Comparison of ENCODE assay signal across 14 cellular contexts in the genomic region with DNA sequence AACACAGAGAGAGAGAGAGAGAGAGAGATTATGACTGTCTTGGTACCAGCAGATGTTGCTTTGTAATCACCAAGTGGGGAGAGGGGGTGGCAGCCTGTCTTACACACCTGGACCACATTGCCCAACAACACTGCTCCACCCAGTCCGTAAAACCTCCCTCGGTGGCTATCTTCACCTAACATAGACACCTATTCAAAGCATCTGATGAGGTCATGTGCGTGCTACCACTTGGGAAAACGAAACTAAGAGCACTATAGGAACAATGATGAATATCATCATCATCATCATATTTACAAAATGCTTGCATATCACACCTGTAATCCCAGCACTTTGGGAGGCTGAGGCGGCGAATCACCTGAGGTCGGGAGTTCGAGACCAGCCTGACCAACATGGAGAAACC. TPM values are rescaled to one million over a fixed set of nuclear protein-coding genes. Genes with fewer than 3 reads are reported as not detected.
DNase-seq lines count a peak whose midpoint lies in the region; ATAC-seq and TF ChIP-seq lines count a peak whose summit lies in the region.
"Had no signal": no experiment of that assay in that cellular context is flagged by ENCODE, and none has a peak within 500 bp of the region (broad histone marks: within the 10 kb centered on the region; RNA-seq: fewer than 3 reads in every experiment).

No MANE protein-coding gene starts in this region.

- TF ChIP-seq POLR2A in GM18505 (IDR thresholded peaks at IDR 0.05; ENCODE audit: borderline replicate concordance, extremely low read depth, insufficient read depth, insufficient read length) = no peak

- DNase-seq in COLO668 (lab: John Stamatoyannopoulos, UW; ENCODE audit: unreplicated experiment) (peak; percentile 5), HT-29 (ENCODE audit: low spot score) (peak; percentile 36), SW480 (ENCODE audit: low spot score) (peak; percentile 71), posterior vena cava (ENCODE audit: low spot score) (peak; percentile 10)
- DNase-seq: BE2C; CD4-positive, alpha-beta memory T cell; COR-L47; DMS153; GF-D8; GM23248; H7 had no signal

- no peak for ATAC-seq in GM18498 (IDR thresholded peaks at IDR 0.05; ENCODE audit: unreplicated experiment)
- no peak for ATAC-seq in GM18505 (IDR thresholded peaks at IDR 0.05; ENCODE audit: unreplicated experiment)
- ATAC-seq: A549 had no signal

- intact Hi-C loops in posterior vena cava (cut with DNase I) = no loop called here

RNA-seq across cellular contexts. Expression of gene SALL4, which starts 24.1 kb away (rescaled TPM):
- total RNA-seq in HT-29 (2014; rRNA removed; shearing (Covaris generic)) = 2.7 and 3.4 TPM in 2 replicates
- under 1 TPM in 1 of 2 donors, not detected in 1; 0.19 TPM for total RNA-seq in posterior vena cava
- total RNA-seq: GM23248 had no signal

RNA-seq across cellular contexts. Expression of gene ATP9A, which starts 58.2 kb away (rescaled TPM):
- 55.1 and 70.3 TPM in 2 replicates for total RNA-seq in HT-29 (2014; rRNA removed; shearing (Covaris generic))
- total RNA-seq in posterior vena cava = 10 to 100 TPM; 36.6 to 61.2 TPM

Comparison
In these comparisons a context has a peak if more than half of its experiments do, and no peak if none do; other contexts are left out.
1. DNase-seq: peak in every context shown above with its lines; median percentile 71 in SW480; 36 in HT-29; 10 in posterior vena cava; 5 in COLO668.